ENCODE assay signal across 14 cellular contexts in the genomic region with DNA sequence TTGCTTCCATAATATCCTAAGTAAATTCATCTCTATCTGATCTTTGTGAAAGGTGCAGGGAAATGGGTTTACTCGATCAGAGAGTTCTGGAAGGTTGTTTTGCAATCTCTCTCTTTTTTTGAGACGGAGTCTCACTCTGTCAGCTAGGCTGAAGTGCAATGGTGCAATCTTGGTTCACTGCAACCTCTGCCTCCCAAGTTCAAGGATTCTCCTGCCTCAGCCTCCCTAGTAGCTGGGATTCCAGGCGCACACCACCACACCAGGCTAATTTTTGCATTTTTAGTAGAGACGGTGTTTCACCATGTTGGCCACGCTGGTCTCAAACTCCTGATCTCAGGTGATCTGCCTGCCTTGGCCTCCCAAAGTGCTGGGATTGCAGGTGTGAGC. TPM values are rescaled to one million over a fixed set of nuclear protein-coding genes. Genes with fewer than 3 reads are reported as not detected.
"Had no signal": no experiment of that assay in that cellular context is flagged by ENCODE, and none has a peak within 500 bp of the region (broad histone marks: within the 10 kb centered on the region; RNA-seq: fewer than 3 reads in every experiment).

No MANE protein-coding gene starts in this region.

RNA-seq across cellular contexts. Expression of a gene that starts 16.9 kb away (rescaled TPM):
- total RNA-seq: activated CD8-positive, alpha-beta T cell treated with anti-CD3 and anti-CD28 coated beads, Interleukin-2, amount 10 ng/mL, durations not matched to agents 7 days and 5 days; activated naive CD8-positive, alpha-beta T cell treated with anti-CD3 and anti-CD28 coated beads, Interleukin-2, amount 10 ng/mL, durations not matched to agents 7 days and 5 days; ascending aorta; PC-9; Right ventricle myocardium inferior; WTC11 had no signal

RNA-seq across cellular contexts. Expression of a gene that starts 51.1 kb away (rescaled TPM):
- total RNA-seq: activated CD4-positive, alpha-beta T cell treated with anti-CD3 and anti-CD28 coated beads for 36 hours; activated CD4-positive, alpha-beta T cell treated with anti-CD3 and anti-CD28 coated beads, Interleukin-2, amount 10 ng/mL, durations not matched to agents 7 days and 5 days; activated CD8-positive, alpha-beta T cell treated with anti-CD3 and anti-CD28 coated beads, Interleukin-2, amount 10 ng/mL, durations not matched to agents 7 days and 5 days; activated naive CD8-positive, alpha-beta T cell treated with anti-CD3 and anti-CD28 coated beads, Interleukin-2, amount 10 ng/mL, durations not matched to agents 7 days and 5 days; activated T-helper 2 cell treated with anti-CD3 and anti-CD28 coated beads, Interferon-gamma antibody, Interleukin-2, Interleukin-4, amounts not matched to agents 10 μg/mL and 5 μg/mL and 100 μg/mL, durations not matched to agents 14 hours and 24 hours and 36 hours; ascending aorta; LHCN-M2; PC-9; Right ventricle myocardium inferior; SK-MEL-5; T-cell; T-helper 17 cell; WTC11 had no signal
- polyA plus RNA-seq: adipose tissue had no signal
